1 cellular context compared by ENCODE assay signal in the genomic region with DNA sequence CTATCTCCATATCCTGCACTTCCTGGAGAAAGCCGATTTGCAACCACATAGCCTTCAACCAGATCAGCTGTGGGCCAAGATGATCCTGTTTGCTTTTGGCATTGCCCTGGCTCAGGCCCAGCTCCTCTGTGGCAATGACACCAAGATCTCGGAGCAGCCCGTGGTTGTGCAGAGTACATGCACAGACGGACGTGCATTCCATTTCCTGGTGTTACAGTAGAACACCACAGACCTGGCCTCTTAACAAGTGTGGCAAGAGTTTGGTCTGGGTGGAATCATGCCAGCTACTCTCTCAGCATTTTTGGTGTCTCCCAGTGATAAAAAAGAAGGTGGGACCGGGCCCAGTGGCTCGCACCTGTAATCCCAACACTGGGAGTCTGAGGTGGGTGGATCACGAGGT.
TF ChIP-seq lines count a peak whose summit lies in the region.

No MANE protein-coding gene starts in this region.

TF ChIP-seq in HepG2, 621 proteins besides CTCF, POLR2A, EP300 and RAD21:
- no peak for TF ChIP-seq NR2F2 (IDR thresholded peaks at IDR 0.05; ENCODE audit: borderline replicate concordance, low read depth)
- TF ChIP-seq SMAD3 (CRISPR knock-in tag; IDR thresholded peaks at IDR 0.05): no peak
- no peak for TF ChIP-seq ZNF747 (CRISPR knock-in tag; IDR thresholded peaks at IDR 0.05; ENCODE audit: borderline replicate concordance)
- no peak for TF ChIP-seq PHF21A (CRISPR knock-in tag; IDR thresholded peaks at IDR 0.05)
- TF ChIP-seq MLLT10 (CRISPR knock-in tag; IDR thresholded peaks at IDR 0.05): no peak
- no peak for TF ChIP-seq SPEN (CRISPR knock-in tag; IDR thresholded peaks at IDR 0.05; ENCODE audit: low read depth)
- TF ChIP-seq, protein P1, sequence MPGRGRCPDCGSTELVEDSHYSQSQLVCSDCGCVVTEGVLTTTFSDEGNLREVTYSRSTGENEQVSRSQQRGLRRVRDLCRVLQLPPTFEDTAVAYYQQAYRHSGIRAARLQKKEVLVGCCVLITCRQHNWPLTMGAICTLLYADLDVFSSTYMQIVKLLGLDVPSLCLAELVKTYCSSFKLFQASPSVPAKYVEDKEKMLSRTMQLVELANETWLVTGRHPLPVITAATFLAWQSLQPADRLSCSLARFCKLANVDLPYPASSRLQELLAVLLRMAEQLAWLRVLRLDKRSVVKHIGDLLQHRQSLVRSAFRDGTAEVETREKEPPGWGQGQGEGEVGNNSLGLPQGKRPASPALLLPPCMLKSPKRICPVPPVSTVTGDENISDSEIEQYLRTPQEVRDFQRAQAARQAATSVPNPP (CRISPR knock-in tag; IDR thresholded peaks at IDR 0.05): no peak
- no peak for TF ChIP-seq RCOR2 (CRISPR knock-in tag; IDR thresholded peaks at IDR 0.05)
- TF ChIP-seq ZNF574 (CRISPR knock-in tag; IDR thresholded peaks at IDR 0.05): no peak
- TF ChIP-seq ZNF777 (CRISPR knock-in tag; IDR thresholded peaks at IDR 0.05): no peak
- no peak for TF ChIP-seq AKAP8 (CRISPR knock-in tag; IDR thresholded peaks at IDR 0.05)
- no peak for TF ChIP-seq RFXANK (CRISPR knock-in tag; IDR thresholded peaks at IDR 0.05)
- no peak for TF ChIP-seq MATR3 (CRISPR knock-in tag; IDR thresholded peaks at IDR 0.05)
- TF ChIP-seq, protein P2, sequence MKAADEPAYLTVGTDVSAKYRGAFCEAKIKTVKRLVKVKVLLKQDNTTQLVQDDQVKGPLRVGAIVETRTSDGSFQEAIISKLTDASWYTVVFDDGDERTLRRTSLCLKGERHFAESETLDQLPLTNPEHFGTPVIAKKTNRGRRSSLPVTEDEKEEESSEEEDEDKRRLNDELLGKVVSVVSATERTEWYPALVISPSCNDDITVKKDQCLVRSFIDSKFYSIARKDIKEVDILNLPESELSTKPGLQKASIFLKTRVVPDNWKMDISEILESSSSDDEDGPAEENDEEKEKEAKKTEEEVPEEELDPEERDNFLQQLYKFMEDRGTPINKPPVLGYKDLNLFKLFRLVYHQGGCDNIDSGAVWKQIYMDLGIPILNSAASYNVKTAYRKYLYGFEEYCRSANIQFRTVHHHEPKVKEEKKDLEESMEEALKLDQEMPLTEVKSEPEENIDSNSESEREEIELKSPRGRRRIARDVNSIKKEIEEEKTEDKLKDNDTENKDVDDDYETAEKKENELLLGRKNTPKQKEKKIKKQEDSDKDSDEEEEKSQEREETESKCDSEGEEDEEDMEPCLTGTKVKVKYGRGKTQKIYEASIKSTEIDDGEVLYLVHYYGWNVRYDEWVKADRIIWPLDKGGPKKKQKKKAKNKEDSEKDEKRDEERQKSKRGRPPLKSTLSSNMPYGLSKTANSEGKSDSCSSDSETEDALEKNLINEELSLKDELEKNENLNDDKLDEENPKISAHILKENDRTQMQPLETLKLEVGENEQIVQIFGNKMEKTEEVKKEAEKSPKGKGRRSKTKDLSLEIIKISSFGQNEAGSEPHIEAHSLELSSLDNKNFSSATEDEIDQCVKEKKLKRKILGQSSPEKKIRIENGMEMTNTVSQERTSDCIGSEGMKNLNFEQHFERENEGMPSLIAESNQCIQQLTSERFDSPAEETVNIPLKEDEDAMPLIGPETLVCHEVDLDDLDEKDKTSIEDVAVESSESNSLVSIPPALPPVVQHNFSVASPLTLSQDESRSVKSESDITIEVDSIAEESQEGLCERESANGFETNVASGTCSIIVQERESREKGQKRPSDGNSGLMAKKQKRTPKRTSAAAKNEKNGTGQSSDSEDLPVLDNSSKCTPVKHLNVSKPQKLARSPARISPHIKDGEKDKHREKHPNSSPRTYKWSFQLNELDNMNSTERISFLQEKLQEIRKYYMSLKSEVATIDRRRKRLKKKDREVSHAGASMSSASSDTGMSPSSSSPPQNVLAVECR (CRISPR knock-in tag; IDR thresholded peaks at IDR 0.05; ENCODE audit: borderline replicate concordance): no peak
TF ChIP-seq in HepG2: peak in this region for 0.
